ENCODE assay signal across 17 cellular contexts in the genomic region with DNA sequence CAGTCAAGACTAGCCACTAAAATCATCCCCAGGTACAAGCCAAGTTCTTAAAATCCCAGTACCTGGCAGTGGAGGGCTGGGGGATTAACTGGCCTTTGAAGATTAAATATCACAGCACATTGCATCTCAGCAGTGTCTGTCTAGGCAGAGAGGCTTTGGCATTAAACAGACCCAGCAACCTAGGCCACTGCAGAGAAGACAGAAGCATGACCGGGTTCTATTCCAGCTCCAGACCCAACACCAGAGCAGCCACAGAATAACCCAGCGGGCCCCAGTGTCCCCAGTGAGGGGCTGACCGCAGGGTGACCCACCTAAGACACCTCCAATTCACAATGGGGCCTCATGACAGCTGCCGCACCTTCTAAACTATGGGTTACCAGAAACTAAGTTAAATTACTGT.
DNase-seq lines count a peak whose midpoint lies in the region; ATAC-seq and TF ChIP-seq lines count a peak whose summit lies in the region.
"Had no signal": no experiment of that assay in that cellular context is flagged by ENCODE, and none has a peak within 500 bp of the region (broad histone marks: within the 10 kb centered on the region; RNA-seq: fewer than 3 reads in every experiment).

No MANE protein-coding gene starts in this region.

- peaks cover 5% of the 10 kb centered on the region for H3K27me3 Mint-ChIP-seq in activated CD8-positive, alpha-beta T cell treated with anti-CD3 and anti-CD28 coated beads for 36 hours
- H3K27me3 Mint-ChIP-seq: CD8-positive, alpha-beta memory T cell had no signal

- H3K27ac ChIP-seq in coronary artery (no peak overlapping the region), mesendoderm (ENCODE audit: low read depth, low read length) (no peak overlapping the region), suprapubic skin (no peak overlapping the region)
- H3K27ac ChIP-seq: 22Rv1, HL-60 had no signal

- H3K4ac ChIP-seq in mesendoderm (ENCODE audit: low read depth, low read length), result peak overlapping the region; percentile 79

- DNase-seq in NCI-H82 (lab: John Stamatoyannopoulos, UW), result peak; percentile 24
- DNase-seq in NCI-H82 treated with DMSO at 0.1 percent for 48 hours (lab: John Stamatoyannopoulos, UW; ENCODE audit: unreplicated experiment), result no peak
- DNase-seq in coronary artery (ENCODE audit: low spot score), result peak; percentile 31
- no peak for DNase-seq in mesendoderm
- DNase-seq in suprapubic skin (ENCODE audit: low spot score in 2 of 2), result peak; percentile 2 to 48
- no peak for DNase-seq in NCI-H1436 treated with DMSO at 0.1 percent for 48 hours (lab: John Stamatoyannopoulos, UW)
- no peak for DNase-seq in GM19238 (ENCODE audit: insufficient read length, low spot score)
- no peak for DNase-seq in activated CD8-positive, alpha-beta T cell treated with anti-CD3 and anti-CD28 coated beads for 36 hours
- DNase-seq: Caco-2; CD8-positive, alpha-beta memory T cell; DMS53; GF-D8; HCEC 1CT; HFFc6 had no signal

- H3K9me3 Mint-ChIP-seq in activated CD8-positive, alpha-beta T cell treated with anti-CD3 and anti-CD28 coated beads for 36 hours, result no peaks in the 10 kb centered on the region

- no peaks in the 10 kb centered on the region for H3K79me2 ChIP-seq in mesendoderm (ENCODE audit: control insufficient read depth, insufficient read depth, low read length)

- no peaks in the 10 kb centered on the region for H3K79me1 ChIP-seq in mesendoderm (ENCODE audit: low read length)

- intact Hi-C loops in activated CD8-positive, alpha-beta T cell treated with anti-CD3 and anti-CD28 coated beads for 36 hours (cut with micrococcal nuclease), result no loop called here

- no peak overlapping the region for H4K5ac ChIP-seq in mesendoderm (ENCODE audit: low read length)

- H3K27ac Mint-ChIP-seq in activated CD8-positive, alpha-beta T cell treated with anti-CD3 and anti-CD28 coated beads for 36 hours, result no peak overlapping the region
- H3K27ac Mint-ChIP-seq: CD14-positive monocyte, HFFc6 had no signal

- no peaks in the 10 kb centered on the region for H3K9me3 ChIP-seq in suprapubic skin

- no peak overlapping the region for H3K4me2 ChIP-seq in mesendoderm (ENCODE audit: low read length)

- no peak overlapping the region for H2AK5ac ChIP-seq in mesendoderm (ENCODE audit: low read length)

- no peak overlapping the region for H3K9ac ChIP-seq in mesendoderm (ENCODE audit: low read length)

- TF ChIP-seq EP300 in suprapubic skin (IDR thresholded peaks at IDR 0.05), result no peak

- TF ChIP-seq CTCF in coronary artery (IDR thresholded peaks at IDR 0.05) (no peak), suprapubic skin (IDR thresholded peaks at IDR 0.05) (no peak)
- no peak for TF ChIP-seq CTCF in activated CD8-positive, alpha-beta T cell treated with anti-CD3 and anti-CD28 coated beads for 36 hours (IDR thresholded peaks at IDR 0.05)

- H3K18ac ChIP-seq in mesendoderm (ENCODE audit: low read length), result no peak overlapping the region

- no peak overlapping the region for H2BK120ac ChIP-seq in mesendoderm (ENCODE audit: low read depth, low read length)

- H2BK15ac ChIP-seq in mesendoderm (replicated peaks; ENCODE audit: low read depth), result no peak overlapping the region

- no peak overlapping the region for H3K4me3 Mint-ChIP-seq in activated CD8-positive, alpha-beta T cell treated with anti-CD3 and anti-CD28 coated beads for 36 hours
- H3K4me3 Mint-ChIP-seq: CD14-positive monocyte; CD8-positive, alpha-beta memory T cell; HFFc6 had no signal

- no peak overlapping the region for H3K23ac ChIP-seq in mesendoderm (ENCODE audit: low read length)

- H3K4me1 ChIP-seq in mesendoderm (ENCODE audit: control insufficient read depth, low read depth, low read length), result peaks cover 2% of the 10 kb centered on the region
- H3K4me1 ChIP-seq in suprapubic skin, result no peaks in the 10 kb centered on the region

- no peaks in the 10 kb centered on the region for H3K36me3 Mint-ChIP-seq in activated CD8-positive, alpha-beta T cell treated with anti-CD3 and anti-CD28 coated beads for 36 hours (ENCODE audit: low read depth)
- H3K36me3 Mint-ChIP-seq: CD14-positive monocyte; CD8-positive, alpha-beta memory T cell had no signal

- H3K27me3 ChIP-seq in mesendoderm (ENCODE audit: insufficient read depth, low read length, poor library complexity) (no peaks in the 10 kb centered on the region), suprapubic skin (no peaks in the 10 kb centered on the region)

- CTCF ChIA-PET in activated CD8-positive, alpha-beta T cell treated with anti-CD3 and anti-CD28 coated beads for 36 hours (lab: Charles Lee), result no interaction called here

- WGBS in mesendoderm (ENCODE audit: extremely low coverage, insufficient coverage, low lambda C conversion rate), result no CpG with 5 or more reads among the region's 4 CpGs
- 100% methylated on average over 1 of the region's 4 CpGs for WGBS in suprapubic skin

- no peaks in the 10 kb centered on the region for H3K4me1 Mint-ChIP-seq in activated CD8-positive, alpha-beta T cell treated with anti-CD3 and anti-CD28 coated beads for 36 hours (ENCODE audit: low read depth)
- H3K4me1 Mint-ChIP-seq: CD14-positive monocyte; CD8-positive, alpha-beta memory T cell had no signal

- POLR2A ChIA-PET in activated CD8-positive, alpha-beta T cell treated with anti-CD3 and anti-CD28 coated beads for 36 hours (lab: Charles Lee), result no interaction called here

- no peaks in the 10 kb centered on the region for H3K36me3 ChIP-seq in mesendoderm (ENCODE audit: control insufficient read depth, insufficient read depth, low read length)
- no peaks in the 10 kb centered on the region for H3K36me3 ChIP-seq in suprapubic skin

- ATAC-seq in activated CD8-positive, alpha-beta T cell treated with anti-CD3 and anti-CD28 coated beads for 36 hours, result no peak

- no peak overlapping the region for H4K8ac ChIP-seq in mesendoderm (ENCODE audit: low read depth, low read length)

- H3K4me3 ChIP-seq in coronary artery (no peak overlapping the region), mesendoderm (ENCODE audit: low read length) (no peak overlapping the region), suprapubic skin (no peak overlapping the region)

- TF ChIP-seq POLR2A in suprapubic skin (IDR thresholded peaks at IDR 0.05), result no peak

- no peak overlapping the region for H3K56ac ChIP-seq in mesendoderm (ENCODE audit: low read length)

- H2BK5ac ChIP-seq in mesendoderm (ENCODE audit: low read length), result no peak overlapping the region

Comparison
In these comparisons a context has a peak if more than half of its experiments do, and no peak if none do; other contexts are left out.
1. DNase-seq: peak in NCI-H82 (single experiment), coronary artery (single experiment) and suprapubic skin (2 of 2); none in NCI-H82 treated with DMSO at 0.1 percent for 48 hours (single experiment), mesendoderm (single experiment), NCI-H1436 treated with DMSO at 0.1 percent for 48 hours (single experiment), GM19238 (single experiment) and activated CD8-positive, alpha-beta T cell treated with anti-CD3 and anti-CD28 coated beads for 36 hours (single experiment).